In the genomic region with DNA sequence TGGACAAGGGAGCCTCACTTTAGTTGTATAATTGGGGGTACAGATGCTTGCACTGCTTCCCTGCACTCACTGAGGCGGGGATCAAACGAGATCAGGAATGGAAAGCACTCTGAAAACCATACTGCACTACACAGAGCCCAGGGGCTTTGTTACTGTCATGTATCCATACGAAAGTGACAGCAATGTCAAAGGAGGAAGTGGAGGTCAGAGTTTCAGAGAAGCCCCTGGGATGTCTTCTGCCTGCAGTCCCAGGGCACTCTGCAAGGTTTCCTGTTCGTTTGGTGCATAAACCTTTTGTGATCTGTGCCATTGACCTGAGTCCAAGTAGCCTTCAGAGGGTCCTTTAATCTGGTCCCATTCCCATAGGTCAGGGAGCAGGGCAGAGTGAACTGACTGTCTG, we compare ENCODE assay signal across 1 cellular context.
TF ChIP-seq lines count a peak whose summit lies in the region.

No MANE protein-coding gene starts in this region.

TF ChIP-seq in K562, 482 proteins besides CTCF, POLR2A, EP300 and RAD21 (continued from another document):
- TF ChIP-seq NR2C1 (IDR thresholded peaks at IDR 0.05) (no peak), NR2C1 (tag; IDR thresholded peaks at IDR 0.05) (no peak), HSF4 (CRISPR knock-in tag; IDR thresholded peaks at IDR 0.05; ENCODE audit: borderline replicate concordance) (no peak), ZNF274 (IDR thresholded peaks at IDR 0.05; ENCODE audit: borderline replicate concordance, low read depth, low read length) (no peak), SPI1 (IDR thresholded peaks at IDR 0.05; ENCODE audit: borderline replicate concordance, low read depth, low read length) (0 out of 2 replicates have a peak, but pooled peaks have one; percentile 33)
